Comparison of ENCODE assay signal across 17 cellular contexts in the genomic region with DNA sequence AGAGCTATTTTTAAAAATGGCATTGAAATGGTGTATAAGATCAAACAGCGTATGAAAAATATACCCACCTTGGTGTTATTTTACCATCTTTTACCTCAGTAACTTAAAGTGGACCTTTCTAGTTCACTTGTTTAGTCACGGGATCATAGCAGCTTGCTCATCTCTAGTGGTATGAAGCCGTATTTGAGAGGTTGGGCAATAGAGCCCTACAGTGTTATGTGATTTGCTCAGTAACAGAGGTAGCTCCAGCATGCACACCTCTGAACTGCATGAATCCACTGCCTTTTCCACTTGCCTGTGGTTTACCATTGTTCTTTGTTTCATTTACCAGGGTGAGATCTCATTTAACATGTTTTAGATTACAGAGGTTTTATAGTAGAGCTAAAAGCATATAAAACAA.
DNase-seq lines count a peak whose midpoint lies in the region; ATAC-seq, FAIRE-seq and TF ChIP-seq lines count a peak whose summit lies in the region.
"Had no signal": no experiment of that assay in that cellular context is flagged by ENCODE, and none has a peak within 500 bp of the region (broad histone marks: within the 10 kb centered on the region; RNA-seq: fewer than 3 reads in every experiment).

No MANE protein-coding gene starts in this region.

- no peak for TF ChIP-seq EP300 in HepG2 (IDR thresholded peaks at IDR 0.05; ENCODE audit: low read depth in 2 of 2, low read length in 2 of 2)
- TF ChIP-seq EP300 in HepG2 (CRISPR knock-in tag; IDR thresholded peaks at IDR 0.05; ENCODE audit: borderline replicate concordance): no peak

- H3K4me2 ChIP-seq in HepG2 (ENCODE audit: low read depth, low read length): no peak overlapping the region

- BruUV-seq in HepG2 (replicated peaks; lab: Mats Ljungman, UMichigan): no TSS peak

- ATAC-seq in HepG2: peak; percentile 68; the same call in 1 of the 3 replicates
- ATAC-seq in HG03442 (IDR thresholded peaks at IDR 0.05; ENCODE audit: unreplicated experiment): no peak
- ATAC-seq: naive thymus-derived CD4-positive, alpha-beta T cell had no signal

- POLR2A ChIA-PET in HepG2 (lab: Yijun Ruan, JAX): no interaction called here

- no peak for TF ChIP-seq POLR2A in NB4 (IDR thresholded peaks at IDR 0.05; ENCODE audit: extremely low read depth, insufficient read length)
- TF ChIP-seq POLR2A in HepG2 (IDR thresholded peaks at IDR 0.05; ENCODE audit: insufficient read depth in 1 of 2, low read depth in 2 of 2, low read length in 2 of 2): no peak

- H3K4me3 ChIP-seq in NB4 (ENCODE audit: low read depth, low read length) (no peak overlapping the region), HepG2 (replicated peaks in 1 of 3; ENCODE audit: insufficient read depth in 1 of 3, low read depth in 2 of 3, low read length in 3 of 3) (no peak overlapping the region)
- H3K4me3 ChIP-seq: esophagus muscularis mucosa, right lobe of liver had no signal

- intact Hi-C loops in HepG2 (cut with micrococcal nuclease; ENCODE audit: unreplicated experiment): no loop called here

- peak; percentile 9 for DNase-seq in GM04503 (ENCODE audit: low read depth)
- DNase-seq in NB4 (ENCODE audit: low read depth): peak; percentile 5
- peak; percentile 8 for DNase-seq in epithelial cell of prostate (ENCODE audit: low read depth, low spot score)
- DNase-seq in HepG2 (ENCODE audit: low spot score): peak; percentile 19
- no peak for DNase-seq in amniotic stem cell (lab: John Stamatoyannopoulos, UW)
- DNase-seq in islet precursor cell: no peak
- DNase-seq in OCI-M2 (lab: John Stamatoyannopoulos, UW; ENCODE audit: unreplicated experiment): no peak
- DNase-seq: activated naive CD4-positive, alpha-beta T cell treated with Interleukin-2 at 50 U/mL for 16 hours; cerebellar nuclear complex; GOT3; NCI-H1105; NCI-H748 treated with DMSO at 0.1 percent for 48 hours; right lobe of liver; SHP77 treated with DMSO at 0.1 percent for 48 hours had no signal

- TF ChIP-seq RAD21 in HepG2 (CRISPR knock-in tag; IDR thresholded peaks at IDR 0.05): no peak

- no peak overlapping the region for H2AFZ ChIP-seq in HepG2 (ENCODE audit: low read length)

- no peak for TF ChIP-seq CTCF in NB4 (IDR thresholded peaks at IDR 0.05; ENCODE audit: low read depth, low read length)
- no peak for TF ChIP-seq CTCF in HepG2 (CRISPR knock-in tag; IDR thresholded peaks at IDR 0.05)

- H4K20me1 ChIP-seq in HepG2 (ENCODE audit: insufficient read depth, low read length): no peaks in the 10 kb centered on the region

- H3K27ac ChIP-seq in epithelial cell of prostate (no peak overlapping the region), HepG2 (ENCODE audit: extremely low read length, insufficient read depth, low read length) (no peak overlapping the region)
- H3K27ac ChIP-seq: esophagus muscularis mucosa, right lobe of liver had no signal

- H3K27me3 ChIP-seq in HepG2 (ENCODE audit: control insufficient read depth in 1 of 2, insufficient read depth in 2 of 2, low read length in 2 of 2): no peaks in the 10 kb centered on the region
- H3K27me3 ChIP-seq: esophagus muscularis mucosa, right lobe of liver had no signal

- FAIRE-seq in HepG2 (lab: Jason Lieb, UNC): peak; percentile 8

- H3K9ac ChIP-seq in HepG2 (ENCODE audit: insufficient read depth, low read depth, low read length): no peak overlapping the region

- CTCF ChIA-PET in HepG2 (lab: Yijun Ruan, JAX; ENCODE audit: low intra/inter-chr PET ratio, low total read pairs): no interaction called here

- H3K9me3 ChIP-seq in HepG2 (ENCODE audit: low read length): no peaks in the 10 kb centered on the region
- H3K9me3 ChIP-seq: esophagus muscularis mucosa, right lobe of liver had no signal

- no peaks in the 10 kb centered on the region for H3K36me3 ChIP-seq in HepG2 (replicated peaks in 1 of 2; ENCODE audit: control insufficient read depth in 1 of 2, insufficient read depth in 2 of 2, low read length in 2 of 2)
- H3K36me3 ChIP-seq: esophagus muscularis mucosa, right lobe of liver had no signal

- 53% methylated on average over 3 of the region's 3 CpGs for WGBS in HepG2 (ENCODE audit: low lambda C conversion rate)

- peaks cover 9% of the 10 kb centered on the region for H3K4me1 ChIP-seq in HepG2 (ENCODE audit: insufficient read depth, low read length)

- no peaks in the 10 kb centered on the region for H3K79me2 ChIP-seq in HepG2 (ENCODE audit: insufficient read depth, low read length)

- in situ Hi-C loops in HepG2 (cut with HindIII; ENCODE audit: extremely low pct_ligation_motif_present, low pct_unique_long_range_greater_than_20kb): no loop called here

TF ChIP-seq in HepG2, 621 proteins besides CTCF, POLR2A, EP300 and RAD21:
- no peak for TF ChIP-seq PPARG (CRISPR knock-in tag; conservative IDR thresholded peaks at IDR 0.05)
- TF ChIP-seq ARNTL (CRISPR knock-in tag; IDR thresholded peaks at IDR 0.05): no peak
- no peak for TF ChIP-seq TBX3 (IDR thresholded peaks at IDR 0.05; ENCODE audit: borderline replicate concordance)
- TF ChIP-seq CEBPG (CRISPR knock-in tag; IDR thresholded peaks at IDR 0.05): peak; percentile 49; the same call in 1 of the 2 replicates
- TF ChIP-seq ZFP82 (CRISPR knock-in tag; IDR thresholded peaks at IDR 0.05; ENCODE audit: borderline replicate concordance): no peak
- TF ChIP-seq, protein P1, sequence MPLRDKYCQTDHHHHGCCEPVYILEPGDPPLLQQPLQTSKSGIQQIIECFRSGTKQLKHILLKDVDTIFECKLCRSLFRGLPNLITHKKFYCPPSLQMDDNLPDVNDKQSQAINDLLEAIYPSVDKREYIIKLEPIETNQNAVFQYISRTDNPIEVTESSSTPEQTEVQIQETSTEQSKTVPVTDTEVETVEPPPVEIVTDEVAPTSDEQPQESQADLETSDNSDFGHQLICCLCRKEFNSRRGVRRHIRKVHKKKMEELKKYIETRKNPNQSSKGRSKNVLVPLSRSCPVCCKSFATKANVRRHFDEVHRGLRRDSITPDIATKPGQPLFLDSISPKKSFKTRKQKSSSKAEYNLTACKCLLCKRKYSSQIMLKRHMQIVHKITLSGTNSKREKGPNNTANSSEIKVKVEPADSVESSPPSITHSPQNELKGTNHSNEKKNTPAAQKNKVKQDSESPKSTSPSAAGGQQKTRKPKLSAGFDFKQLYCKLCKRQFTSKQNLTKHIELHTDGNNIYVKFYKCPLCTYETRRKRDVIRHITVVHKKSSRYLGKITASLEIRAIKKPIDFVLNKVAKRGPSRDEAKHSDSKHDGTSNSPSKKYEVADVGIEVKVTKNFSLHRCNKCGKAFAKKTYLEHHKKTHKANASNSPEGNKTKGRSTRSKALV (CRISPR knock-in tag; IDR thresholded peaks at IDR 0.05): no peak
- no peak for TF ChIP-seq ZNF737 (CRISPR knock-in tag; IDR thresholded peaks at IDR 0.05; ENCODE audit: borderline replicate concordance)
- TF ChIP-seq SNAI1 (CRISPR knock-in tag; IDR thresholded peaks at IDR 0.05; ENCODE audit: borderline replicate concordance): no peak
- TF ChIP-seq DZIP1 (CRISPR knock-in tag; IDR thresholded peaks at IDR 0.05): no peak
- TF ChIP-seq STAG1 (CRISPR knock-in tag; IDR thresholded peaks at IDR 0.05): no peak
- TF ChIP-seq TCF12 (IDR thresholded peaks at IDR 0.05): no peak
- TF ChIP-seq TCF12 (CRISPR knock-in tag; IDR thresholded peaks at IDR 0.05): no peak
- peak; percentile 64; the same call in 1 of the 2 replicates for TF ChIP-seq CEBPB (IDR thresholded peaks at IDR 0.05; ENCODE audit: borderline replicate concordance, low read depth, low read length)
- no peak for TF ChIP-seq ZNF549 (CRISPR knock-in tag; IDR thresholded peaks at IDR 0.05)

Comparison
In these comparisons a context has a peak if more than half of its experiments do, and no peak if none do; other contexts are left out.
1. DNase-seq: peak in GM04503 (single experiment), NB4 (single experiment), epithelial cell of prostate (single experiment) and HepG2 (single experiment); none in amniotic stem cell (single experiment), islet precursor cell (single experiment) and OCI-M2 (single experiment).